Comparison of ENCODE assay signal across 34 cellular contexts in genomic region chr7:85980740-85981139, GRCh38.
"Had no signal": no experiment of that assay in that cellular context is flagged by ENCODE, and none has a peak within 500 bp of the region (broad histone marks: within the 10 kb centered on the region; RNA-seq: fewer than 3 reads in every experiment).

No MANE protein-coding gene starts in this region.

- H3K4me3 ChIP-seq: MG63 had no signal

- H3K27me3 ChIP-seq: MG63 had no signal

- H3K9me3 ChIP-seq: MG63 had no signal

- H3K36me3 ChIP-seq: MG63 had no signal

- DNase-seq: MG63, MM.1S, MV-4-11, NCI-H1048, NCI-H1092, NCI-H1092 treated with DMSO at 0.1 percent for 48 hours, NCI-H1105, NCI-H1105 treated with DMSO at 0.1 percent for 48 hours, NCI-H1417, NCI-H1417 treated with DMSO at 0.1 percent for 48 hours, NCI-H1436, NCI-H1436 treated with DMSO at 0.1 percent for 48 hours, NCI-H146, NCI-H1694, NCI-H1694 treated with DMSO at 0.1 percent for 48 hours, NCI-H187, NCI-H187 treated with DMSO at 0.1 percent for 48 hours, NCI-H1930, NCI-H2029, NCI-H2029 treated with DMSO at 0.1 percent for 48 hours, NCI-H2081, NCI-H2081 treated with DMSO at 0.1 percent for 48 hours, NCI-H2107, NCI-H2171, NCI-H2171 treated with DMSO at 0.1 percent for 48 hours, NCI-H2227 treated with DMSO at 0.1 percent for 48 hours, NCI-H226, NCI-H345, NCI-H446, NCI-H446 treated with DMSO at 0.1 percent for 48 hours, NCI-H510A, NCI-H510A treated with DMSO at 0.1 percent for 48 hours, NCI-H524 treated with DMSO at 0.1 percent for 48 hours, NCI-H526 had no signal
